ENCODE assay signal across 16 cellular contexts in the genomic region with DNA sequence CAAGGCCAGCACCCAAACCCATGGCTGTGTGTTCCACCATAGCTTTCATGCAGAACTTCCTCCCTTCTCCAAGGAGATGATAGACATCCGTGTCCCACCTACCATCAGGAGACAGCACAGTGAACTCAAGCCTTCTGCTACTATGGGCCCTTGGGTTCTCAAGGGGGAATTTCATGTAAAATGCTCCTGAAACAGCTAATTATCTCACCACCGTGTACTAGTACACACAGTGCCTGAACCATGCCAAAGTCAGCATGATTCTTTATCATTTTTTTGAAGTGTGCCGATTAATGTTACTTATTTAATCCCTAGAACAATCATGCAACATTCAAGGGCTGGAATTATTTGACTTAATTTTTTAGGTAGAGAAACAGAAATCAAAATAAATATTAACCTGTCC. TPM values are rescaled to one million over a fixed set of nuclear protein-coding genes. Genes with fewer than 3 reads are reported as not detected.
DNase-seq lines count a peak whose midpoint lies in the region; ATAC-seq and TF ChIP-seq lines count a peak whose summit lies in the region.
"Not testable (repeated sequence)": the region's sequence is repeated elsewhere in the genome, so short reads cannot be mapped to it uniquely, and the experiment has no call there.
"Had no signal": no experiment of that assay in that cellular context is flagged by ENCODE, and none has a peak within 500 bp of the region (broad histone marks: within the 10 kb centered on the region; RNA-seq: fewer than 3 reads in every experiment).

No MANE protein-coding gene starts in this region.

- TF ChIP-seq CTCF in body of pancreas (IDR thresholded peaks at IDR 0.05); thoracic aorta (IDR thresholded peaks at IDR 0.05): not testable (repeated sequence)

- not testable (repeated sequence) for H3K27me3 ChIP-seq in body of pancreas; right cardiac atrium (ENCODE audit: control insufficient read depth, insufficient read depth); thoracic aorta (replicated peaks; ENCODE audit: insufficient read depth)

- not testable (repeated sequence) for H3K36me3 ChIP-seq in body of pancreas (replicated peaks in 1 of 2; ENCODE audit: insufficient read depth in 1 of 2, low read depth in 2 of 2); thoracic aorta

- TF ChIP-seq POLR2A in body of pancreas (IDR thresholded peaks at IDR 0.05), result not testable (repeated sequence)

- intact Hi-C loops in body of pancreas (cut with DNase I); right cardiac atrium (cut with DNase I): not testable (repeated sequence)

- peak; percentile 89 for ATAC-seq in body of pancreas
- ATAC-seq in right cardiac atrium, result peak; percentile 48 to 57
- peak; percentile 36 for ATAC-seq in thoracic aorta (ENCODE audit: insufficient number of reproducible peaks, low FRiP score, low read depth)

- not testable (repeated sequence) for DNase-seq in body of pancreas; right cardiac atrium; thoracic aorta (ENCODE audit: low spot score)

- no CpG with 5 or more reads among the region's 3 CpGs for WGBS in body of pancreas, 2 donors
- WGBS in right cardiac atrium, result no CpG with 5 or more reads among the region's 3 CpGs

- H3K4me1 ChIP-seq in body of pancreas; right cardiac atrium (ENCODE audit: control insufficient read depth, insufficient read depth, low read length); thoracic aorta (ENCODE audit: control insufficient read depth in 1 of 2, low read depth in 2 of 2): not testable (repeated sequence)

- H3K4me3 ChIP-seq in body of pancreas; right cardiac atrium (ENCODE audit: low read length); thoracic aorta: not testable (repeated sequence)

- not testable (repeated sequence) for H3K9me3 ChIP-seq in body of pancreas; right cardiac atrium (ENCODE audit: control insufficient read depth, low read length); thoracic aorta

- H3K27ac ChIP-seq in body of pancreas; right cardiac atrium (ENCODE audit: low read length); thoracic aorta: not testable (repeated sequence)

RNA-seq across cellular contexts. Expression of gene FCGR1A, which starts 53.9 kb away (rescaled TPM):
- 1 to 10 TPM in 1 of 2 donors, not detected in 1; 3.1 TPM for total RNA-seq in body of pancreas
- total RNA-seq in right cardiac atrium, result 1 to 10 TPM; 2.0 to 5.0 (median 2.5) TPM
- 1.9 TPM for polyA plus RNA-seq in right cardiac atrium
- 10 to 100 TPM; 15.8 to 37.1 TPM for total RNA-seq in thoracic aorta
- total RNA-seq: A172; A673; B cell; Caco-2; Calu3; CD4-positive, CD25-positive, alpha-beta regulatory T cell; CD8-positive, alpha-beta memory T cell; CD8-positive, alpha-beta T cell; Daoy had no signal
- polyA plus RNA-seq: A549; AG04450; BJ; CD4-positive, alpha-beta memory T cell; CD4-positive, CD25-positive, alpha-beta regulatory T cell; CD8-positive, alpha-beta memory T cell had no signal

Comparison
In these comparisons a context has a peak if more than half of its experiments do, and no peak if none do; other contexts are left out.
1. ATAC-seq: peak in every context shown above with its lines; median percentile 89 in body of pancreas; 52 in right cardiac atrium; 36 in thoracic aorta.